Comparison of ENCODE assay signal across 10 cellular contexts in the genomic region with DNA sequence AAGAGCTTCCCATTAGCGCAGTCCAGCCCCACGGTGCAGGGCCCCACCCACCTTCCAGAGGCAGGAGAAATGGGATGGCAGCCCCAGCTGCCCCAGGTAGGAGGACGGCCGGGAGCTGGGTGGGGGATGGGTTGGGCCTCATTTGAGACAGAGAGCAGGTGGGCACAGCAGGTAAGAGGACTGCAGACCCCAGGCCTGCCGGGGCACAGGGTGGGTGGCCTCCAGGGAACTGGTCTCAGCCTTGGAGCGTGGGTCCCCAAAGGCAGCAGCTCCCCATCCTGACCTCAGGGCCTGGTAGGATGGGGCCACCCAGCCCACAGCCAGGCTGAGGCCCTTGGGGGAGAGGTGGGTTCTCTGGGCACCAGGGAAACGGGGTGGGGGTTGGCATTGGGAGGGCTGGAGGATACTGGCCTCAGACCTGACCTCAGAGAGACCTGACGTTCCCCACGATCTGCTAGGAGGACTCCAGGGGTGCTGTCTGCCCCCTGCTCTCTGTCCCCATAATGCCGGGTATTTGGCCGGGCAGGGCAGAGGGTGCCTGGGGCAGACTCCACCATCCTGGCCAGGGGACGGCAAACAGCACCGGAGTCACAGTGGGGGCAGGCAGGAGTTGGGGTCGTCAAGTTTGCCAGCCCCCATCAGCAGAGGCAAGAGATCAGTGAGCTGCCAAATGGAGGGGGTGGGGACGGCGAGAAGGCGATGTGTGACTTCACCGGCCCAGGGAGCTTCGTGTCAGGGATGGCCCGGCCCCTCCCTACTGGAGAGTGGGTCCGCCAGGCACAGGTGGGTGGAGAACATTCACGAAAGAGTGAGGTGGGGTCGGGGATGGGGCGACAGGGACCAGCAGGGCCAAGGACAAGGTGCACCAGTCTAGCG. TPM values are rescaled to one million over a fixed set of nuclear protein-coding genes. Genes with fewer than 3 reads are reported as not detected.
"Had no signal": no experiment of that assay in that cellular context is flagged by ENCODE, and none has a peak within 500 bp of the region (broad histone marks: within the 10 kb centered on the region; RNA-seq: fewer than 3 reads in every experiment).

No MANE protein-coding gene starts in this region.

- H3K36me3 Mint-ChIP-seq: IgD-negative memory B cell had no signal

- H3K4me1 Mint-ChIP-seq: IgD-negative memory B cell had no signal

- H3K4me2 ChIP-seq: GM23338 had no signal

- H3K9me3 Mint-ChIP-seq: GM23338, HFFc6, IgD-negative memory B cell had no signal

- H3K4me3 ChIP-seq: GM23338, HAP-1 had no signal

- H3K4me3 Mint-ChIP-seq: GM23338, HFFc6, IgD-negative memory B cell had no signal

- FAIRE-seq: HepG2 had no signal

- H2AFZ ChIP-seq: GM23338 had no signal

- ATAC-seq: HCT116, HepG2 had no signal

- DNase-seq: HFFc6, KG1 had no signal

- H3K27ac ChIP-seq: HL-60 had no signal

- H3K36me3 ChIP-seq: HAP-1 had no signal

- H3K4me1 ChIP-seq: HAP-1 had no signal

- H3K9me3 ChIP-seq: HAP-1 had no signal

- H3K27ac Mint-ChIP-seq: GM23338, HFFc6, IgD-negative memory B cell had no signal

RNA-seq across cellular contexts. Expression of a gene that starts 6.8 kb away (rescaled TPM):
- total RNA-seq: GM23338, H4, HepG2, HFFc6, HT1080 had no signal
- polyA plus RNA-seq: GM23338, HepG2, IgD-negative memory B cell had no signal

RNA-seq across cellular contexts. Expression of a gene that starts 35.6 kb away (rescaled TPM):
- polyA plus RNA-seq: IgD-negative memory B cell had no signal
